In the genomic region with DNA sequence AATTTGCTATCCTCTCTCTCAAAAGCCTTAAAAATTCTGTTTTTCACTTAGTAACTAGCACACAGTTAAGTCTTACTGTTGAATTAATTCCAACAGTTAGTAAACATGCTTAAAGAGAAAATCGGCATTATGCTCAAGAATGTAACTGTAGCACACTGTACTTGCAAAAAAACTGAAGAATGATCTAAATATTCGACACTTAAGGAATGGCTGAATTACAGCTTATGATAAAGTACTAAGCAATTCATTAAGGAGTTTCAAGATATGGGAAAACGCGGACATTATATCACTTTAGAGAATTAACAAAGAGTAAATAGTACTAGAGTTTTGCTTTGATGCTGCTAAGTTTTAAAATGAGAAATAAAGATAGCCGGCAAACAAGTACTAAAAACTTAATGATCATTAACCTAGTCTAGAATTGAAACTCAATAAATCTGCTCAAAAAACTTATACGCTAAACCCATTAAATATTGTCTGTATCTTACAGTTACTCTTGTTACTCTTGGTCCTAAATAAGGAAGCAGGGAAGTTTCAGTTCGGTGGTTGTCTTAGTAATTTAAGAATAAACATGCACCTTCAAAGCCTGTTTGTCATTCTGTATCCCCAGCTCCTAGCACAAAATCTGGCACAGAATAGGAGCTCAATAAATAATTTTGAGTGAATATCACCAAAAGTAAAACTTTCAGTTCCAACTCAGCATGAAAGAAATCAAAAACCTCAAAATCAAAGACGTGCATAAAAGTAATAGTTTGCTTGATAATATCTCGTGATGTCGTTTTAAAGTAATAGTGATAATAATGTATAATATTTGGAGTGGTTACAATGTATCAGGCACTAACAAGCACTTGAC, we compare ENCODE assay signal across 8 cellular contexts. TPM values are rescaled to one million over a fixed set of nuclear protein-coding genes. Genes with fewer than 3 reads are reported as not detected.
DNase-seq lines count a peak whose midpoint lies in the region; ATAC-seq, FAIRE-seq and TF ChIP-seq lines count a peak whose summit lies in the region.

No MANE protein-coding gene starts in this region.

- peak overlapping the region; percentile 84 for H3K27ac Mint-ChIP-seq in activated naive CD8-positive, alpha-beta T cell treated with anti-CD3 and anti-CD28 coated beads, Interleukin-2, amount 10 ng/mL, durations not matched to agents 7 days and 5 days

- POLR2A ChIA-PET in BJ (lab: Charles Lee) = no interaction called here
- POLR2A ChIA-PET in activated naive CD8-positive, alpha-beta T cell treated with anti-CD3 and anti-CD28 coated beads, Interleukin-2, amount 10 ng/mL, durations not matched to agents 7 days and 5 days (lab: Charles Lee) = interaction anchor here (0.8 to 11.1 kb wide), 13 partner anchors 11 to 383 kb away, joined by 3 to 337 read pairs (median 7); a partner anchor contains a TSS

- H3K36me3 Mint-ChIP-seq in activated naive CD8-positive, alpha-beta T cell treated with anti-CD3 and anti-CD28 coated beads, Interleukin-2, amount 10 ng/mL, durations not matched to agents 7 days and 5 days = peaks cover 5% of the 10 kb centered on the region

- no peak for DNase-seq in BJ (ENCODE audit: low read depth)
- no peak for DNase-seq in activated naive CD8-positive, alpha-beta T cell treated with anti-CD3 and anti-CD28 coated beads, Interleukin-2, amount 10 ng/mL, durations not matched to agents 7 days and 5 days
- DNase-seq in kidney glomerular epithelial cell (lab: John Stamatoyannopoulos, UW) = peak; percentile 75
- no peak for DNase-seq in urothelium cell line (ENCODE audit: low spot score)
- DNase-seq in posterior cingulate gyrus = no peak

- no peaks in the 10 kb centered on the region for H3K9me3 ChIP-seq in HUES48 (ENCODE audit: control insufficient read depth, insufficient read depth, low read length)

- peaks cover under 1% of the 10 kb centered on the region for H3K9me3 Mint-ChIP-seq in activated naive CD8-positive, alpha-beta T cell treated with anti-CD3 and anti-CD28 coated beads, Interleukin-2, amount 10 ng/mL, durations not matched to agents 7 days and 5 days

- peaks cover 50% of the 10 kb centered on the region for H3K4me1 ChIP-seq in HUES48 (ENCODE audit: control insufficient read depth, insufficient read depth, low read length)

- FAIRE-seq in urothelium cell line (lab: Jason Lieb, UNC) = no peak

- ATAC-seq in activated naive CD8-positive, alpha-beta T cell treated with anti-CD3 and anti-CD28 coated beads, Interleukin-2, amount 10 ng/mL, durations not matched to agents 7 days and 5 days (ENCODE audit: low read depth) = no peak
- ATAC-seq in GM21717 (IDR thresholded peaks at IDR 0.05; ENCODE audit: unreplicated experiment) = no peak

- H3K36me3 ChIP-seq in BJ (ENCODE audit: control insufficient read depth, insufficient read depth, low read length) (no peaks in the 10 kb centered on the region), HUES48 (ENCODE audit: control insufficient read depth, insufficient read depth, low read length) (no peaks in the 10 kb centered on the region)

- peak overlapping the region; percentile 86; the same call in 1 of the 2 replicates for H3K9ac ChIP-seq in HUES48 (ENCODE audit: low read depth, low read length)

- CTCF ChIA-PET in BJ (lab: Yijun Ruan, JAX) = interaction anchor here (0.7 to 1.9 kb wide), 10 partner anchors 9 to 355 kb away, joined by 3 to 6 read pairs (median 4); no protein-coding TSS in a partner anchor

- H3K27ac ChIP-seq in HUES48 (ENCODE audit: low read depth, low read length) = peak overlapping the region; percentile 97
- H3K27ac ChIP-seq in temporal lobe (ENCODE audit: low read depth, low read length) = peak overlapping the region; percentile 73

- H3K4me3 ChIP-seq in BJ (ENCODE audit: low read depth, low read length) = peak overlapping the region; percentile 71
- H3K4me3 ChIP-seq in HUES48 (ENCODE audit: low read depth, low read length) = peak overlapping the region; percentile 89

- H3K27me3 ChIP-seq in BJ (ENCODE audit: control insufficient read depth, insufficient read depth, low read length) = no peaks in the 10 kb centered on the region
- no peaks in the 10 kb centered on the region for H3K27me3 ChIP-seq in HUES48 (ENCODE audit: control insufficient read depth, insufficient read depth, low read length)

- TF ChIP-seq CTCF in BJ (IDR thresholded peaks at IDR 0.05; ENCODE audit: insufficient read depth, low read depth, low read length) = no peak

- intact Hi-C loops in posterior cingulate gyrus (cut with DNase I) = no loop called here

- peak overlapping the region; percentile 91 for H3K4me3 Mint-ChIP-seq in activated naive CD8-positive, alpha-beta T cell treated with anti-CD3 and anti-CD28 coated beads, Interleukin-2, amount 10 ng/mL, durations not matched to agents 7 days and 5 days

- H3K4me1 Mint-ChIP-seq in activated naive CD8-positive, alpha-beta T cell treated with anti-CD3 and anti-CD28 coated beads, Interleukin-2, amount 10 ng/mL, durations not matched to agents 7 days and 5 days = peaks cover 36% of the 10 kb centered on the region

- H3K27me3 Mint-ChIP-seq in activated naive CD8-positive, alpha-beta T cell treated with anti-CD3 and anti-CD28 coated beads, Interleukin-2, amount 10 ng/mL, durations not matched to agents 7 days and 5 days = no peaks in the 10 kb centered on the region

RNA-seq across cellular contexts. Expression of a gene that starts 1.2 kb away (rescaled TPM):
- polyA plus RNA-seq in BJ (2011; rRNA removed) = 2.4 and 4.2 TPM in 2 replicates
- 3.0 and 4.0 TPM in 2 replicates for polyA minus RNA-seq in BJ (2011; rRNA and poly(A)+ RNA removed)
- total RNA-seq in activated naive CD8-positive, alpha-beta T cell treated with anti-CD3 and anti-CD28 coated beads, Interleukin-2, amount 10 ng/mL, durations not matched to agents 7 days and 5 days = 10 to 100 TPM; 15.3 to 17.1 TPM
- total RNA-seq in temporal lobe = 15.2 TPM

RNA-seq across cellular contexts. Expression of a gene that starts 27.8 kb away (rescaled TPM):
- polyA plus RNA-seq in BJ (2011; rRNA removed) = 3,965 and 5,431 TPM in 2 replicates
- 2,786 and 3,002 TPM in 2 replicates for polyA minus RNA-seq in BJ (2011; rRNA and poly(A)+ RNA removed)
- 1,000 to 10,000 TPM; 1,681 to 1,738 TPM for total RNA-seq in activated naive CD8-positive, alpha-beta T cell treated with anti-CD3 and anti-CD28 coated beads, Interleukin-2, amount 10 ng/mL, durations not matched to agents 7 days and 5 days
- 268 TPM for total RNA-seq in temporal lobe
